16 cellular contexts compared by ENCODE assay signal in the genomic region with DNA sequence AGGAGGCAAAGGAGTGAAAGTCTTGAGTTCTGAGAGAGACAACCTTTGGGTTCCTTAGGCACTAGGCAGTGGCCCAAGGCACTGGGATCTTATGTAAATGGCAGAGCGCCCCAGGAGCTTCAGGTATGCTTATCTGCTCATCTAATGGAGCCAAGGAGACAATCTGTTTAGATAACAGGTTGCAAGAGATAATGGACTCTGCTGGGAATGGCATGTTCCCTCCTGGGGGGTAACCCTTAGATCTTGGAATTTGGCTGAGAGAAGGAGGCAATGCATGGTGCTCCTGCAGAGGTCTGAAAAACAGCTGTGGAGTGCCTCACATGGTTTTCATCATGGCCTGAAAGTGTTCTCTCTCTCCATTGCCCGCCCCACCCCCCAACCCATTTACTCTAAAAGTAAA. TPM values are rescaled to one million over a fixed set of nuclear protein-coding genes. Genes with fewer than 3 reads are reported as not detected.
A peak's percentile ranks its signal among the peaks of the same experiment; 100 is the strongest.
DNase-seq lines count a peak whose midpoint lies in the region; TF ChIP-seq lines count a peak whose summit lies in the region.
"Had no signal": no experiment of that assay in that cellular context is flagged by ENCODE, and none has a peak within 500 bp of the region (broad histone marks: within the 10 kb centered on the region; RNA-seq: fewer than 3 reads in every experiment).

No MANE protein-coding gene starts in this region.

- peak; percentile 95 for DNase-seq in ELF-1 (ENCODE audit: low read depth, low spot score)
- DNase-seq in endodermal cell, result peak; percentile 95
- DNase-seq in iPS-NIHi11 (ENCODE audit: low spot score), result peak; percentile 41
- no peak for DNase-seq in GM23248
- no peak for DNase-seq in nucleus accumbens (lab: John Stamatoyannopoulos, UW)
- no peak for DNase-seq in foreskin melanocyte
- no peak for DNase-seq in NCI-H226
- DNase-seq: CD8-positive, alpha-beta T cell; COR-L47; DMS153; DMS79 treated with DMSO at 0.1 percent for 48 hours; EL; GDM1 had no signal

- no peak overlapping the region for H2AFZ ChIP-seq in GM23248

- no peaks in the 10 kb centered on the region for H3K36me3 Mint-ChIP-seq in endodermal cell (ENCODE audit: low read depth)
- H3K36me3 Mint-ChIP-seq: CD14-positive monocyte; CD8-positive, alpha-beta T cell had no signal

- peaks cover 63% of the 10 kb centered on the region for H3K27me3 Mint-ChIP-seq in endodermal cell (ENCODE audit: insufficient read depth)

- no peak overlapping the region for H3K9ac ChIP-seq in HUES48 (ENCODE audit: low read depth, low read length)
- no peak overlapping the region for H3K9ac ChIP-seq in endodermal cell (ENCODE audit: extremely low read depth, low read length, poor library complexity, severe bottlenecking)
- H3K9ac ChIP-seq in GM23248, result no peak overlapping the region

- H3F3A ChIP-seq in GM23248 (ENCODE audit: insufficient read depth), result no peaks in the 10 kb centered on the region

- H3K36me3 ChIP-seq in HUES48 (ENCODE audit: control insufficient read depth, insufficient read depth, low read length) (no peaks in the 10 kb centered on the region), endodermal cell (ENCODE audit: control insufficient read depth, insufficient read depth, low read length) (no peaks in the 10 kb centered on the region), GM23248 (ENCODE audit: low read depth) (no peaks in the 10 kb centered on the region)

- H3K27ac Mint-ChIP-seq in endodermal cell, result no peak overlapping the region
- H3K27ac Mint-ChIP-seq: CD14-positive monocyte; CD8-positive, alpha-beta T cell had no signal

- H3K4me1 Mint-ChIP-seq in endodermal cell, result peaks cover 57% of the 10 kb centered on the region

- no peaks in the 10 kb centered on the region for H3K9me3 Mint-ChIP-seq in endodermal cell
- H3K9me3 Mint-ChIP-seq: CD8-positive, alpha-beta T cell had no signal

- H3K9me3 ChIP-seq in HUES48 (ENCODE audit: control insufficient read depth, insufficient read depth, low read length) (no peaks in the 10 kb centered on the region), endodermal cell (ENCODE audit: control insufficient read depth, low read length) (no peaks in the 10 kb centered on the region), GM23248 (ENCODE audit: low read depth) (no peaks in the 10 kb centered on the region)

- no peaks in the 10 kb centered on the region for H3K79me2 ChIP-seq in GM23248 (ENCODE audit: insufficient read depth)

- H3K27me3 ChIP-seq in HUES48 (ENCODE audit: control insufficient read depth, insufficient read depth, low read length) (peaks cover 72% of the 10 kb centered on the region), endodermal cell (ENCODE audit: control insufficient read depth, insufficient read depth, low read length, poor library complexity, severe bottlenecking) (no peaks in the 10 kb centered on the region), GM23248 (replicated peaks; ENCODE audit: insufficient read depth) (no peaks in the 10 kb centered on the region)

- H3K4me1 ChIP-seq in HUES48 (ENCODE audit: control insufficient read depth, insufficient read depth, low read length), result peaks cover 28% of the 10 kb centered on the region
- peaks cover 14% of the 10 kb centered on the region for H3K4me1 ChIP-seq in endodermal cell (ENCODE audit: control insufficient read depth, insufficient read depth, low read length)
- H3K4me1 ChIP-seq in GM23248 (ENCODE audit: insufficient read depth), result no peaks in the 10 kb centered on the region

- H3K4me2 ChIP-seq in GM23248 (ENCODE audit: unreplicated experiment), result no peak overlapping the region

- in situ Hi-C loops in GM23248 (cut with MboI), result no loop called here

- 11 to 17% methylated on average over 1 of the region's 2 CpGs for WGBS in endodermal cell (ENCODE audit: insufficient coverage in 1 of 2, insufficient read length in 1 of 2), 2 experiments
- 38 to 41% methylated on average over 2 of the region's 2 CpGs for WGBS in GM23248 (ENCODE audit: low coverage in 1 of 2, low lambda C conversion rate in 2 of 2, missing lambda C conversion rate in 2 of 2), 2 experiments

- H3K9me2 ChIP-seq in GM23248 (ENCODE audit: insufficient read depth), result no peaks in the 10 kb centered on the region

- H3K4me3 Mint-ChIP-seq in endodermal cell, result no peak overlapping the region
- H3K4me3 Mint-ChIP-seq: CD14-positive monocyte; CD8-positive, alpha-beta T cell had no signal

- H4K20me1 ChIP-seq in GM23248 (ENCODE audit: insufficient read depth), result no peaks in the 10 kb centered on the region

- H3K4me3 ChIP-seq in HUES48 (ENCODE audit: low read depth, low read length), result no peak overlapping the region
- H3K4me3 ChIP-seq in endodermal cell (ENCODE audit: low read length), result peak overlapping the region; percentile 12
- no peak overlapping the region for H3K4me3 ChIP-seq in GM23248

- TF ChIP-seq CTCF in endodermal cell (conservative IDR thresholded peaks at IDR 0.05), result no peak

- peak overlapping the region; percentile 63 for H3K27ac ChIP-seq in HUES48 (ENCODE audit: low read depth, low read length)
- no peak overlapping the region for H3K27ac ChIP-seq in endodermal cell (ENCODE audit: low read depth, low read length)
- H3K27ac ChIP-seq in GM23248, result no peak overlapping the region
- H3K27ac ChIP-seq: 22Rv1 had no signal

RNA-seq across cellular contexts. Expression of gene WLS, which starts 44.1 kb away (rescaled TPM):
- 100 to 1,000 TPM in 1 of 2 donors, 10 to 100 TPM in 1; 90.8 to 115 TPM for total RNA-seq in endodermal cell
- 341 TPM for polyA plus RNA-seq in endodermal cell (2013, experiment 1 of 2)
- 322 TPM for polyA plus RNA-seq in endodermal cell (2013, experiment 2 of 2)
- 26.7 and 40.8 TPM in 2 replicates for total RNA-seq in GM23248 (2014; rRNA removed; shearing (Covaris generic))
- 33.0 and 36.4 TPM in 2 replicates for polyA plus RNA-seq in GM23248 (2016; fragmentation: Nextera tagmentation; extraction: Ambion mirVana)
- total RNA-seq: CD8-positive, alpha-beta T cell had no signal

Comparison
In these comparisons a context has a peak if more than half of its experiments do, and no peak if none do; other contexts are left out.
1. DNase-seq: peak in ELF-1 (single experiment), endodermal cell (single experiment) and iPS-NIHi11 (single experiment); none in GM23248 (single experiment), nucleus accumbens (0 of 56), foreskin melanocyte (single experiment) and NCI-H226 (single experiment).